Comparison of ENCODE assay signal across 20 cellular contexts in the genomic region with DNA sequence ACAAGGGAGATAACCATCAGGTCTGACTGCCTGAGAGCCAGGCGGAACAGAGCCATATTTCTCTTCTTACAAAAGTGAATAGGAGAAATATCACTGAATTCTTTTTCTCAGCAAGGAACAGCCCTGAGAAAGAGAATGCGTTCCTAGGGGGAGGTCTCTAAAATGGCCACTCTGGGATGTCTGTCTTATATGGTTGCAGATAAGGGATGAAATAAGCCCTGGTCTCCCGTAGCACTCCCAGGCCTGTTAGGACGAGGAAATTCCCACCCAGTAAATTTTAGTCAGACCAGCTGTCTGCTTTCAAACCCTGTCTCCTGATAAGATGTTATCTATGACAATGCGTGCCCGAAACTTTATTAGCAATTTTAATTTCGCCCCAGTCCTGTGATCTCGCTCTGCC. TPM values are rescaled to one million over a fixed set of nuclear protein-coding genes. Genes with fewer than 3 reads are reported as not detected.
"Had no signal": no experiment of that assay in that cellular context is flagged by ENCODE, and none has a peak within 500 bp of the region (broad histone marks: within the 10 kb centered on the region; RNA-seq: fewer than 3 reads in every experiment).

No MANE protein-coding gene starts in this region.

RNA-seq across cellular contexts. Expression of a gene that starts 35.4 kb away (rescaled TPM):
- total RNA-seq: hepatocyte; kidney epithelial cell; left cardiac atrium; left colon; left lobe of liver; left ventricle myocardium inferior; left ventricle myocardium superior; liver; lung microvascular endothelial cell; mammary epithelial cell; mesenteric fat pad; mesothelial cell of epicardium; mononuclear cell; mucosa of descending colon; mucosa of gallbladder; myocyte; naive thymus-derived CD8-positive, alpha-beta T cell had no signal
- polyA plus RNA-seq: hepatocyte; immature natural killer cell; keratinocyte; liver; mammary epithelial cell; naive thymus-derived CD4-positive, alpha-beta T cell; naive thymus-derived CD8-positive, alpha-beta T cell had no signal
